8 cellular contexts compared by ENCODE assay signal in the genomic region with DNA sequence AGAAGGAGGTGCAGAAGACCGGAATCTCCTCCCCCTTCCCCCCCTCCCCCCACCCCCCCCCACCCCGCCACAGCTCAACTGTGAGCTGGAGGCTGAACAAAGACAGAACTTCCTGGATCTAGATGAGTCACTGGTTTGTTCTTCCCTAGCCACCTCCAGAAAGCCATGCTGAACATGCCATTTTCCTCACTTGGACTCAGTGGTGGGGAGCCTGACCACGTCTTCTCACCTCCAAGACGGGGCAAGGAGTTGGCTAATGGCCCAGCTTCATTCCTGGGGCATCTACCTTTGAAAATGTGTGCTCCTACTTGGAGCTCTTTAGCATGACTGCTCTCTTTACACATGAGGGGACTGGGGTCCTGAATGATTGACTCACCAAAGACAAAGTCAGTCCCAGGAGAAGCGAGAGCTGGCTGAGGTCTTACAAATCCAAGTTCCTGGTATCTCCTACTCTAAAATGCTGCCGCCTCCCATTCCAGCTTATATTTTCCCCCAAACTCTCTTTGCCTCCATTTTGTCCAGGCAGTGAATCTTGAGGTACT. TPM values are rescaled to one million over a fixed set of nuclear protein-coding genes. Genes with fewer than 3 reads are reported as not detected.
A peak's percentile ranks its signal among the peaks of the same experiment; 100 is the strongest.
DNase-seq lines count a peak whose midpoint lies in the region; ATAC-seq, FAIRE-seq and TF ChIP-seq lines count a peak whose summit lies in the region.

No MANE protein-coding gene starts in this region.

- peaks cover 2% of the 10 kb centered on the region for H3K27me3 Mint-ChIP-seq in activated T-helper 1 cell treated with anti-CD3 and anti-CD28 coated beads, Interleukin-12 subunit alpha, Interleukin-12 subunit beta, Interleukin-2, Interleukin-4 antibody, amounts not matched to agents 30 ng/mL and 10 ng/mL and 1 ng/mL, durations not matched to agents 14 hours and 24 hours and 36 hours (ENCODE audit: insufficient read depth)

- no peak overlapping the region for H3K4me3 Mint-ChIP-seq in activated T-helper 1 cell treated with anti-CD3 and anti-CD28 coated beads, Interleukin-12 subunit alpha, Interleukin-12 subunit beta, Interleukin-2, Interleukin-4 antibody, amounts not matched to agents 30 ng/mL and 10 ng/mL and 1 ng/mL, durations not matched to agents 14 hours and 24 hours and 36 hours

- WGBS in heart left ventricle, 4 donors: 56 to 73% (median 66%) methylated on average over 6 of the region's 6 CpGs

- no peaks in the 10 kb centered on the region for H3K27me3 ChIP-seq in heart left ventricle
- H3K27me3 ChIP-seq in right atrium auricular region: no peaks in the 10 kb centered on the region
- no peaks in the 10 kb centered on the region for H3K27me3 ChIP-seq in RWPE2 (ENCODE audit: insufficient read depth, poor library complexity, severe bottlenecking)
- no peaks in the 10 kb centered on the region for H3K27me3 ChIP-seq in left ventricle myocardium inferior (ENCODE audit: low read depth)

- ATAC-seq in heart left ventricle: peak in 3 of 4 donors; percentile 61 to 81 (median 68)
- peak; percentile 91 for ATAC-seq in RWPE2 (ENCODE audit: low read depth)
- no peak for ATAC-seq in HG03442 (IDR thresholded peaks at IDR 0.05; ENCODE audit: unreplicated experiment)
- ATAC-seq in HG03469 (IDR thresholded peaks at IDR 0.05; ENCODE audit: unreplicated experiment): no peak

- H3K4me3 ChIP-seq in heart left ventricle (no peak overlapping the region), right atrium auricular region (no peak overlapping the region), RWPE2 (ENCODE audit: severe bottlenecking) (no peak overlapping the region), left ventricle myocardium inferior (no peak overlapping the region)

- intact Hi-C loops in heart left ventricle (cut with DNase I) (no loop called here), left ventricle myocardium inferior (cut with micrococcal nuclease) (no loop called here)
- intact Hi-C loops in activated T-helper 1 cell treated with anti-CD3 and anti-CD28 coated beads, Interleukin-12 subunit alpha, Interleukin-12 subunit beta, Interleukin-2, Interleukin-4 antibody, amounts not matched to agents 30 ng/mL and 10 ng/mL and 1 ng/mL, durations not matched to agents 14 hours and 24 hours and 36 hours (cut with micrococcal nuclease): no loop called here

- H3K4me1 ChIP-seq in heart left ventricle: peaks cover 0 to 31% (median 6%) of the 10 kb centered on the region in 12 donors
- H3K4me1 ChIP-seq in right atrium auricular region: peaks cover 0 to 9% of the 10 kb centered on the region in 2 donors
- peaks cover 5% of the 10 kb centered on the region for H3K4me1 ChIP-seq in RWPE2 (ENCODE audit: insufficient read depth, poor library complexity, severe bottlenecking)
- H3K4me1 ChIP-seq in left ventricle myocardium inferior: peaks cover 17% of the 10 kb centered on the region

- H3K9me3 Mint-ChIP-seq in activated T-helper 1 cell treated with anti-CD3 and anti-CD28 coated beads, Interleukin-12 subunit alpha, Interleukin-12 subunit beta, Interleukin-2, Interleukin-4 antibody, amounts not matched to agents 30 ng/mL and 10 ng/mL and 1 ng/mL, durations not matched to agents 14 hours and 24 hours and 36 hours: no peaks in the 10 kb centered on the region

- TF ChIP-seq POLR2A in heart left ventricle (IDR thresholded peaks at IDR 0.05): no peak

- H3K36me3 ChIP-seq in heart left ventricle: no peaks in the 10 kb centered on the region
- no peaks in the 10 kb centered on the region for H3K36me3 ChIP-seq in right atrium auricular region
- no peaks in the 10 kb centered on the region for H3K36me3 ChIP-seq in RWPE2 (ENCODE audit: low read depth)
- H3K36me3 ChIP-seq in left ventricle myocardium inferior: no peaks in the 10 kb centered on the region

- H3K27ac Mint-ChIP-seq in activated T-helper 1 cell treated with anti-CD3 and anti-CD28 coated beads, Interleukin-12 subunit alpha, Interleukin-12 subunit beta, Interleukin-2, Interleukin-4 antibody, amounts not matched to agents 30 ng/mL and 10 ng/mL and 1 ng/mL, durations not matched to agents 14 hours and 24 hours and 36 hours: no peak overlapping the region

- H3K27ac ChIP-seq in heart left ventricle (peak overlapping the region in 4 of 12 donors; percentile 11 to 93 (median 50)), right atrium auricular region (peak overlapping the region in 1 of 2 donors; percentile 11), RWPE2 (ENCODE audit: poor library complexity, severe bottlenecking) (peak overlapping the region; percentile 83), left ventricle myocardium inferior (replicated peaks) (peak overlapping the region; percentile 30)

- no peak for FAIRE-seq in urothelium cell line (lab: Jason Lieb, UNC)

- DNase-seq in heart left ventricle: no peak
- no peak for DNase-seq in right atrium auricular region (ENCODE audit: low spot score)
- DNase-seq in RWPE2 (ENCODE audit: low spot score): no peak
- no peak for DNase-seq in left ventricle myocardium inferior
- peak; percentile 86 for DNase-seq in urothelium cell line (ENCODE audit: low spot score)
- DNase-seq in activated T-helper 1 cell treated with anti-CD3 and anti-CD28 coated beads, Interleukin-12 subunit alpha, Interleukin-12 subunit beta, Interleukin-2, Interleukin-4 antibody, amounts not matched to agents 30 ng/mL and 10 ng/mL and 1 ng/mL, durations not matched to agents 14 hours and 24 hours and 36 hours (ENCODE audit: low spot score): no peak

- H3K4me1 Mint-ChIP-seq in activated T-helper 1 cell treated with anti-CD3 and anti-CD28 coated beads, Interleukin-12 subunit alpha, Interleukin-12 subunit beta, Interleukin-2, Interleukin-4 antibody, amounts not matched to agents 30 ng/mL and 10 ng/mL and 1 ng/mL, durations not matched to agents 14 hours and 24 hours and 36 hours (ENCODE audit: low read depth): no peaks in the 10 kb centered on the region

- H3K9me3 ChIP-seq in heart left ventricle (no peaks in the 10 kb centered on the region), right atrium auricular region (no peaks in the 10 kb centered on the region), RWPE2 (ENCODE audit: severe bottlenecking) (no peaks in the 10 kb centered on the region), left ventricle myocardium inferior (replicated peaks) (no peaks in the 10 kb centered on the region)

- H3K36me3 Mint-ChIP-seq in activated T-helper 1 cell treated with anti-CD3 and anti-CD28 coated beads, Interleukin-12 subunit alpha, Interleukin-12 subunit beta, Interleukin-2, Interleukin-4 antibody, amounts not matched to agents 30 ng/mL and 10 ng/mL and 1 ng/mL, durations not matched to agents 14 hours and 24 hours and 36 hours (ENCODE audit: low read depth): no peaks in the 10 kb centered on the region

- TF ChIP-seq CTCF in heart left ventricle (IDR thresholded peaks at IDR 0.05) (no peak), right atrium auricular region (IDR thresholded peaks at IDR 0.05) (no peak), RWPE2 (IDR thresholded peaks at IDR 0.05; ENCODE audit: poor library complexity, severe bottlenecking) (no peak), left ventricle myocardium inferior (IDR thresholded peaks at IDR 0.05; ENCODE audit: borderline replicate concordance) (no peak)

RNA-seq across cellular contexts. Expression of a gene that starts 22.6 kb away (rescaled TPM):
- total RNA-seq in heart left ventricle (1 to 10 TPM; 3.3 to 8.7 (median 4.5) TPM), right atrium auricular region (1 to 10 TPM; 3.4 to 6.4 TPM), left ventricle myocardium inferior (3.2 TPM)
- polyA plus RNA-seq in heart left ventricle: 1 to 10 TPM in 1 of 2 donors, under 1 TPM in 1; 0.95 to 4.6 TPM
- total RNA-seq in activated T-helper 1 cell treated with anti-CD3 and anti-CD28 coated beads, Interleukin-12 subunit alpha, Interleukin-12 subunit beta, Interleukin-2, Interleukin-4 antibody, amounts not matched to agents 30 ng/mL and 10 ng/mL and 1 ng/mL, durations not matched to agents 14 hours and 24 hours and 36 hours: 0.86 and 1.0 TPM in 2 replicates

Comparison
In these comparisons a context has a peak if more than half of its experiments do, and no peak if none do; other contexts are left out.
1. ATAC-seq: peak in heart left ventricle (3 of 4) and RWPE2 (single experiment); none in HG03442 (single experiment) and HG03469 (single experiment).